ENCODE assay signal across 8 cellular contexts in genomic region chr7:13009517-13009916, GRCh38.
"Had no signal": no experiment of that assay in that cellular context is flagged by ENCODE, and none has a peak within 500 bp of the region (broad histone marks: within the 10 kb centered on the region; RNA-seq: fewer than 3 reads in every experiment).

No MANE protein-coding gene starts in this region.

- ATAC-seq: GM12878 had no signal

- H3K4me3 ChIP-seq: GM12878 had no signal

- FAIRE-seq: G401.6, GM12878, GM12891, GM12892, GM18507, GM19239 had no signal

- DNase-seq: GDM1, GF-D8 had no signal
